In the genomic region with DNA sequence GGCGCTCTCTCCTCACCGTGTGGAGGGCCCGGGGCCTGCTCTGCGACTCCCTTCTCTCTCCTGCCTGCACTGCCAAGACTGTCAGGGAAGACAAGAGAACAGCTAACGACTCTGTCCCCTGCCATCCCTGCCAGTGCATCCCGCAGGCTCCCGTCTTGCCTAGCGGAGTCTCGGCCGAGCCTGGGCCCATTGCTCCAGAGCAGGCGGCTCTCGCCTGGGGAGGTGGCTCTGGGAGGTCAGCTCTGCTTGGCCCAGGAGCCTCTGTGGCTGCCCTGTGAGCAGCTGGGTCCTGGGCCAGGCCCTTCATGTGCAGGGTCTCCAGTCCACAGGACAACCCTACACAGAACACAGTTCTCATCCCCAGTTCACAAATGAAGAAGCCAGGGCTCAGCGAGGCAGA, we compare ENCODE assay signal across 21 cellular contexts. TPM values are rescaled to one million over a fixed set of nuclear protein-coding genes. Genes with fewer than 3 reads are reported as not detected.
A peak's percentile ranks its signal among the peaks of the same experiment; 100 is the strongest.
DNase-seq lines count a peak whose midpoint lies in the region; ATAC-seq, FAIRE-seq and TF ChIP-seq lines count a peak whose summit lies in the region.
"Had no signal": no experiment of that assay in that cellular context is flagged by ENCODE, and none has a peak within 500 bp of the region (broad histone marks: within the 10 kb centered on the region; RNA-seq: fewer than 3 reads in every experiment).

No MANE protein-coding gene starts in this region.

- H3K4me1 ChIP-seq in IMR-90 (ENCODE audit: control insufficient read depth, insufficient read depth, low read length) (peaks cover 14% of the 10 kb centered on the region), K562 (replicated peaks in 1 of 2; ENCODE audit: control insufficient read depth in 2 of 2, insufficient read depth in 2 of 2, low read length in 2 of 2) (peaks cover 30 to 44% of the 10 kb centered on the region in 2 experiments), stomach (peaks cover 6 to 25% (median 15%) of the 10 kb centered on the region in 4 donors)

- H3K4me3 ChIP-seq in IMR-90 (ENCODE audit: insufficient read depth, low read depth, low read length) (no peak overlapping the region), K562 (no peak overlapping the region), stomach (no peak overlapping the region)
- H3K4me3 ChIP-seq: ascending aorta, suprapubic skin had no signal

- H4K20me1 ChIP-seq in IMR-90 (ENCODE audit: insufficient read depth, low read length) (no peaks in the 10 kb centered on the region), K562 (replicated peaks; ENCODE audit: control insufficient read depth, insufficient read depth, low read length) (no peaks in the 10 kb centered on the region)

- H3K9me1 ChIP-seq in IMR-90 (ENCODE audit: insufficient read depth, low read length) (peaks cover 25% of the 10 kb centered on the region), K562 (ENCODE audit: control insufficient read depth, insufficient read depth, low read length) (no peaks in the 10 kb centered on the region)

- dilution Hi-C loops in IMR-90 (cut with HindIII; ENCODE audit: low sequenced_read_pairs, unreplicated experiment) = no loop called here

- H3K27ac ChIP-seq in IMR-90 (ENCODE audit: insufficient read depth, low read length) = no peak overlapping the region
- peak overlapping the region; percentile 74; the same call in 2 of the 3 replicates for H3K27ac ChIP-seq in K562 (ENCODE audit: extremely low read depth, low read depth, low read length)
- H3K27ac ChIP-seq in stomach = no peak overlapping the region
- H3K27ac ChIP-seq: ascending aorta, foreskin keratinocyte, suprapubic skin, WERI-Rb-1 had no signal

- 90% methylated on average over 2 of the region's 13 CpGs; no CpG with 5 or more reads in 1 of the 2 experiments for WGBS in IMR-90 (ENCODE audit: extremely low coverage in 2 of 2, insufficient read length in 1 of 2), 2 experiments
- 81% methylated on average over 13 of the region's 13 CpGs for WGBS in K562 (ENCODE audit: insufficient coverage, low coverage, missing lambda C conversion rate)
- WGBS in stomach, 5 donors = 90 to 95% (median 93%) methylated on average over 13 of the region's 13 CpGs

- H3K27me3 ChIP-seq in IMR-90 (ENCODE audit: control insufficient read depth, insufficient read depth, low read length) (no peaks in the 10 kb centered on the region), K562 (ENCODE audit: control insufficient read depth in 2 of 2, insufficient read depth in 2 of 2, low read length in 2 of 2) (no peaks in the 10 kb centered on the region), stomach (peaks cover 0 to 20% (median 4%) of the 10 kb centered on the region in 3 donors)
- H3K27me3 ChIP-seq: ascending aorta, BE2C, foreskin keratinocyte, suprapubic skin had no signal

- H3K18ac ChIP-seq in IMR-90 (ENCODE audit: low read depth, low read length) = 0 out of 2 replicates have a peak overlapping the region, but pooled peaks have one; percentile 12

- H2BK15ac ChIP-seq in IMR-90 (ENCODE audit: low read depth, low read length) = peak overlapping the region; percentile 56; the same call in 2 of the 3 replicates

- H2AK5ac ChIP-seq in IMR-90 (ENCODE audit: low read depth, low read length) = peak overlapping the region; percentile 88

- no peak overlapping the region for H3K56ac ChIP-seq in IMR-90 (ENCODE audit: extremely low read depth, insufficient read depth, low read length)

- H2AK9ac ChIP-seq in IMR-90 (replicated peaks; ENCODE audit: low read depth, low read length, poor library complexity) = peak overlapping the region; percentile 89

- H2BK120ac ChIP-seq in IMR-90 (ENCODE audit: low read depth, low read length) = peak overlapping the region; percentile 56

- no peak for TF ChIP-seq EP300 in K562 (IDR thresholded peaks at IDR 0.05; ENCODE audit: low read length)
- no peak for TF ChIP-seq EP300 in stomach (IDR thresholded peaks at IDR 0.05)

- H3K79me1 ChIP-seq in IMR-90 (ENCODE audit: low read depth in 1 of 2, low read length in 2 of 2) = peaks cover 0 to 13% of the 10 kb centered on the region in 2 experiments; a peak in 1 of 4 replicates

- H2BK20ac ChIP-seq in IMR-90 (ENCODE audit: low read depth, low read length) = peak overlapping the region; percentile 80

- no peaks in the 10 kb centered on the region for H3K9me3 ChIP-seq in IMR-90 (ENCODE audit: control insufficient read depth, insufficient read depth, low read length)
- H3K9me3 ChIP-seq in K562 (replicated peaks; ENCODE audit: control insufficient read depth, insufficient read depth, low read depth, low read length) = no peaks in the 10 kb centered on the region
- no peaks in the 10 kb centered on the region for H3K9me3 ChIP-seq in stomach
- H3K9me3 ChIP-seq: ascending aorta, BE2C, suprapubic skin had no signal

- H3K23ac ChIP-seq in IMR-90 (ENCODE audit: low read depth, low read length) = peak overlapping the region; percentile 40; the same call in 1 of the 2 replicates

- H4K8ac ChIP-seq in IMR-90 (ENCODE audit: low read depth in 2 of 2, low read length in 2 of 2) = peak overlapping the region; percentile 7 to 53; a peak in 2 of 4 replicates

- intact Hi-C loops in IMR-90 (cut with micrococcal nuclease) (no loop called here), K562 (cut with micrococcal nuclease) (no loop called here), stomach (cut with DNase I; ENCODE audit: low total_unique reads) (no loop called here)

- H3K4me2 ChIP-seq in IMR-90 (ENCODE audit: low read depth, low read length) (no peak overlapping the region), K562 (ENCODE audit: insufficient read depth, low read length) (peak overlapping the region; percentile 70; the same call in 1 of the 2 replicates)

- DNase-seq in IMR-90 (no peak), K562 (ENCODE audit: extremely low read depth in 1 of 4, low spot score in 3 of 4) (no peak), islet precursor cell (peak; percentile 57), stomach (peak; percentile 16), NCI-H774 (lab: John Stamatoyannopoulos, UW) (no peak), NCI-H1105 (lab: John Stamatoyannopoulos, UW) (no peak)
- no peak for DNase-seq in activated CD4-positive, CD25-positive, alpha-beta regulatory T cell treated with anti-CD3 and anti-CD28 coated beads, Interleukin-2, amount 50 U/mL, for 72 hours
- DNase-seq: activated CD4-positive, alpha-beta memory T cell treated with anti-CD3 and anti-CD28 coated beads for 36 hours; activated naive CD4-positive, alpha-beta T cell; cortex of kidney; left colon; NCI-H1417; NCI-H2171; small intestine; stimulated activated CD4-positive, alpha-beta T cell treated with anti-CD3 and anti-CD28 coated beads, Interleukin-4, amount 100 ng/mL, for 4 hours; WERI-Rb-1 had no signal

- POLR2A ChIA-PET in IMR-90 (lab: Charles Lee; ENCODE audit: unreplicated experiment) = no interaction called here
- POLR2A ChIA-PET in K562 (lab: Yijun Ruan, JAX) = interaction anchor here (0.6 to 1.9 kb wide), 3 partner anchors 9 to 138 kb away, joined by 3 to 7 read pairs (median 6); no protein-coding TSS in a partner anchor

- in situ Hi-C loops in IMR-90 (cut with MboI; ENCODE audit: low sequenced_read_pairs) (no loop called here), K562 (cut with MboI) (loop anchor here (25.0 kb wide), 1 partner anchor 328 kb away; no protein-coding TSS in a partner anchor)

- CTCF ChIA-PET in IMR-90 (lab: Yijun Ruan, JAX) = interaction anchor here (1.4 kb wide), 1 partner anchor 15 kb away, joined by 3 read pairs; no protein-coding TSS in a partner anchor
- CTCF ChIA-PET in K562 (lab: Yijun Ruan, JAX; ENCODE audit: low intra/inter-chr PET ratio) = no interaction called here

- H3K79me2 ChIP-seq in K562 (ENCODE audit: control insufficient read depth, insufficient read depth, low read length) = peaks cover 4% of the 10 kb centered on the region; the same call in 2 of the 3 replicates

- H2BK5ac ChIP-seq in IMR-90 (ENCODE audit: low read depth, low read length, poor library complexity, severe bottlenecking) = peak overlapping the region; percentile 53

- FAIRE-seq in K562 (lab: Jason Lieb, UNC) = no peak
- FAIRE-seq: GM12892, small intestine had no signal

- H3K36me3 ChIP-seq in IMR-90 (ENCODE audit: control insufficient read depth, insufficient read depth, low read length) (no peaks in the 10 kb centered on the region), K562 (ENCODE audit: control insufficient read depth, insufficient read depth, low read length) (no peaks in the 10 kb centered on the region; the same call in 2 of the 3 replicates), stomach (no peaks in the 10 kb centered on the region)
- H3K36me3 ChIP-seq: ascending aorta, BE2C, suprapubic skin had no signal

- H3K4ac ChIP-seq in IMR-90 (ENCODE audit: low read depth, low read length) = peak overlapping the region; percentile 77

- peak overlapping the region; percentile 86; the same call in 1 of the 2 replicates for H3K14ac ChIP-seq in IMR-90 (replicated peaks; ENCODE audit: low read depth, low read length)

- BruUV-seq in IMR-90 (replicated peaks; lab: Mats Ljungman, UMichigan) = no TSS peak
- BruUV-seq in K562 (replicated peaks; lab: Mats Ljungman, UMichigan) = no TSS peak

- no peak for TF ChIP-seq CTCF in IMR-90 (conservative IDR thresholded peaks at IDR 0.05; ENCODE audit: low read depth, low read length)
- no peak for TF ChIP-seq CTCF in K562 (IDR thresholded peaks at IDR 0.05 in 2 of 3, conservative IDR thresholded peaks at IDR 0.05 in 1 of 3; ENCODE audit: insufficient read depth in 2 of 3, low read depth in 1 of 3, low read length in 3 of 3)
- TF ChIP-seq CTCF in stomach (IDR thresholded peaks at IDR 0.05) = no peak

- peak overlapping the region; percentile 81 for H2AFZ ChIP-seq in IMR-90 (replicated peaks; ENCODE audit: low read length, poor library complexity)
- H2AFZ ChIP-seq in K562 (ENCODE audit: low read depth, low read length) = peak overlapping the region; percentile 14; the same call in 1 of the 2 replicates

- no peak overlapping the region; the same call in 1 of the 2 replicates for H4K5ac ChIP-seq in IMR-90 (ENCODE audit: low read depth, low read length)

- ATAC-seq in IMR-90 (ENCODE audit: low read depth) (no peak), K562 (peak; percentile 31)
- ATAC-seq: left colon had no signal

- peak overlapping the region; percentile 45; the same call in 1 of the 2 replicates for H4K91ac ChIP-seq in IMR-90 (ENCODE audit: insufficient read depth, low read depth, low read length)

- H3K9ac ChIP-seq in IMR-90 (ENCODE audit: low read depth, low read length) (no peak overlapping the region), K562 (ENCODE audit: insufficient read depth in 1 of 2, low read depth in 2 of 2, low read length in 2 of 2) (peak overlapping the region in 1 of 2 experiments; percentile 84; a peak in 2 of 4 replicates)

- TF ChIP-seq RAD21 in IMR-90 (IDR thresholded peaks at IDR 0.05; ENCODE audit: low read length) (no peak), K562 (CRISPR knock-in tag; conservative IDR thresholded peaks at IDR 0.05 in 1 of 2, IDR thresholded peaks at IDR 0.05 in 1 of 2) (no peak)

- TF ChIP-seq POLR2A in IMR-90 (IDR thresholded peaks at IDR 0.05; ENCODE audit: low read depth, low read length) (no peak), K562 (conservative IDR thresholded peaks at IDR 0.05) (no peak), stomach (IDR thresholded peaks at IDR 0.05) (no peak)

RNA-seq across cellular contexts. Expression of a gene that starts 53.0 kb away (rescaled TPM):
- 0.56 and 0.72 TPM in 2 replicates for total RNA-seq in IMR-90 (2012; rRNA removed)
- 0.99 and 1.0 TPM in 2 replicates for polyA plus RNA-seq in IMR-90 (2012; rRNA removed)
- polyA plus RNA-seq in IMR-90 (2012; cell fraction: cytosol; rRNA removed) = 0.58 and 0.71 TPM in 2 replicates
- polyA plus RNA-seq in IMR-90 (2012; cell fraction: nucleus; rRNA removed; ENCODE audit: low replicate concordance) = 3.1 and 4.9 TPM in 2 replicates
- total RNA-seq in K562 (2011; cell fraction: chromatin; rRNA removed; ENCODE audit: low replicate concordance) = 8.1 and 10.9 TPM in 2 replicates
- 6.1 and 6.8 TPM in 2 replicates for total RNA-seq in K562 (2011; cell fraction: nucleolus; rRNA removed)
- total RNA-seq in K562 (2011; cell fraction: nucleoplasm; rRNA removed) = 7.8 and 8.3 TPM in 2 replicates
- 1.5 and 2.9 TPM in 2 replicates for total RNA-seq in K562 (2014; rRNA removed)
- total RNA-seq in K562 (2014; rRNA removed; fragmentation: Illumina TruSeq; extraction: Trizol) = 2.2 and 2.4 TPM in 2 replicates
- 2.6 and 2.8 TPM in 2 replicates for total RNA-seq in K562 (2015; rRNA removed; fragmentation: Illumina TruSeq; extraction: Trizol)
- total RNA-seq in K562 (2021) = 2.7 and 3.5 TPM in 2 replicates
- polyA plus RNA-seq in K562 (2011; rRNA removed) = 5.9 and 6.1 TPM in 2 replicates
- 3.4 and 3.9 TPM in 2 replicates for polyA plus RNA-seq in K562 (2011; cell fraction: cytosol; rRNA removed)
- polyA plus RNA-seq in K562 (2011; cell fraction: nucleus; rRNA removed) = 18.0 and 19.7 TPM in 2 replicates
- polyA plus RNA-seq in K562 (2012) = 2.5 and 2.8 TPM in 2 replicates
- polyA plus RNA-seq in K562 (2014; fragmentation: Illumina TruSeq; extraction: Trizol) = 3.2 and 3.6 TPM in 2 replicates
- polyA plus RNA-seq in K562 (2014; fragmentation: Nextera tagmentation; extraction: Ambion mirVana) = 1 to 10 TPM; 2.1 to 3.5 TPM
- polyA plus RNA-seq in K562 (2014; rRNA removed) = 2.5 and 3.3 TPM in 2 replicates
- polyA minus RNA-seq in K562 (2011; rRNA and poly(A)+ RNA removed) = 2.9 and 3.6 TPM in 2 replicates
- polyA minus RNA-seq in K562 (2011; cell fraction: cytosol; rRNA and poly(A)+ RNA removed) = 2.0 and 2.4 TPM in 2 replicates
- 2.6 and 2.7 TPM in 2 replicates for polyA minus RNA-seq in K562 (2011; cell fraction: nucleus; rRNA and poly(A)+ RNA removed)
- total RNA-seq in stomach = under 1 TPM in 3 of 5 donors, not detected in 2; 0.14 to 0.55 (median 0.29) TPM
- polyA plus RNA-seq in stomach = under 1 TPM; 0.31 to 0.73 (median 0.37) TPM
- total RNA-seq: ascending aorta had no signal

Comparison
In these comparisons a context has a peak if more than half of its experiments do, and no peak if none do; other contexts are left out.
1. DNase-seq: peak in islet precursor cell (single experiment) and stomach (single experiment); none in IMR-90 (single experiment), K562 (0 of 4), NCI-H774 (single experiment), NCI-H1105 (single experiment) and activated CD4-positive, CD25-positive, alpha-beta regulatory T cell treated with anti-CD3 and anti-CD28 coated beads, Interleukin-2, amount 50 U/mL, for 72 hours (single experiment).